In genomic region chr17:32875904-32876413, GRCh38 we compare ENCODE assay signal across 8 cellular contexts. TPM values are rescaled to one million over a fixed set of nuclear protein-coding genes. Genes with fewer than 3 reads are reported as not detected.
DNase-seq lines count a peak whose midpoint lies in the region; ATAC-seq and TF ChIP-seq lines count a peak whose summit lies in the region.

No MANE protein-coding gene starts in this region.

- peak overlapping the region; percentile 64 for H3K27ac ChIP-seq in effector memory CD4-positive, alpha-beta T cell (ENCODE audit: insufficient read depth, low read length, poor library complexity, severe bottlenecking)

- H3K36me3 Mint-ChIP-seq in Caco-2 (ENCODE audit: insufficient read depth, unreplicated experiment): peaks cover 35% of the 10 kb centered on the region
- H3K36me3 Mint-ChIP-seq in natural killer cell: no peaks in the 10 kb centered on the region

- no peaks in the 10 kb centered on the region for H3K9me3 ChIP-seq in Caco-2
- H3K9me3 ChIP-seq in effector memory CD4-positive, alpha-beta T cell (ENCODE audit: control insufficient read depth, low read length): no peaks in the 10 kb centered on the region

- DNase-seq in Caco-2 (no peak), NCI-H2227 (lab: John Stamatoyannopoulos, UW; ENCODE audit: unreplicated experiment) (peak; percentile 36), natural killer cell (no peak), SIG-M5 (lab: John Stamatoyannopoulos, UW) (no peak), amniotic stem cell (lab: John Stamatoyannopoulos, UW) (no peak), cortex of kidney (lab: John Stamatoyannopoulos, UW) (no peak)
- DNase-seq in effector memory CD4-positive, alpha-beta T cell: no peak

- TSS peak; percentile 50 for BruUV-seq in Caco-2 (replicated peaks; lab: Mats Ljungman, UMichigan)

- TF ChIP-seq CTCF in Caco-2 (IDR thresholded peaks at IDR 0.05; ENCODE audit: insufficient read depth in 1 of 2, low read depth in 1 of 2, low read length in 1 of 2, severe bottlenecking in 1 of 2, unreplicated experiment in 1 of 2) (no peak), natural killer cell (IDR thresholded peaks at IDR 0.05) (no peak)

- peak overlapping the region; percentile 94 for H3K4me3 Mint-ChIP-seq in Caco-2 (ENCODE audit: unreplicated experiment)
- peak overlapping the region; percentile 94 for H3K4me3 Mint-ChIP-seq in natural killer cell

- H3K36me3 ChIP-seq in Caco-2 (ENCODE audit: control insufficient read depth, insufficient read depth, low read length): 0 out of 2 replicates have a peak, but pooled peaks cover 3% of the 10 kb centered on the region
- H3K36me3 ChIP-seq in effector memory CD4-positive, alpha-beta T cell (ENCODE audit: control insufficient read depth, insufficient read depth, low read length): no peaks in the 10 kb centered on the region

- H3K9me3 Mint-ChIP-seq in Caco-2 (ENCODE audit: unreplicated experiment) (no peaks in the 10 kb centered on the region), natural killer cell (no peaks in the 10 kb centered on the region)

- peak overlapping the region; percentile 94 for H3K4me3 ChIP-seq in Caco-2 (ENCODE audit: low read depth, low read length)
- H3K4me3 ChIP-seq in effector memory CD4-positive, alpha-beta T cell (ENCODE audit: insufficient read depth, low read depth, low read length, poor library complexity, severe bottlenecking): peak overlapping the region; percentile 75

- no peak for ATAC-seq in natural killer cell
- no peak for ATAC-seq in GM21825 (IDR thresholded peaks at IDR 0.05; ENCODE audit: unreplicated experiment)

- no peaks in the 10 kb centered on the region for H3K27me3 Mint-ChIP-seq in Caco-2 (ENCODE audit: insufficient read depth, unreplicated experiment)
- peaks cover 6 to 11% of the 10 kb centered on the region in 2 donors for H3K27me3 Mint-ChIP-seq in natural killer cell (ENCODE audit: low read depth in 2 of 2)

- CTCF ChIA-PET in Caco-2 (lab: Charles Lee): interaction anchor here (0.6 to 3.8 kb wide), 21 partner anchors 9 to 895 kb away, joined by 3 to 80 read pairs (median 6); no protein-coding TSS in a partner anchor

- intact Hi-C loops in Caco-2 (cut with micrococcal nuclease; ENCODE audit: unreplicated experiment): loop anchor here (5.0 kb wide), 1 partner anchor 51 kb away; the partner anchor contains the start of gene TMEM98
- intact Hi-C loops in natural killer cell (cut with micrococcal nuclease): no loop called here

- H3K4me1 ChIP-seq in Caco-2: peaks cover 22% of the 10 kb centered on the region
- peaks cover 14% of the 10 kb centered on the region for H3K4me1 ChIP-seq in effector memory CD4-positive, alpha-beta T cell (ENCODE audit: control insufficient read depth, insufficient read depth, low read length, poor library complexity, severe bottlenecking)

- H3K27me3 ChIP-seq in Caco-2 (replicated peaks; ENCODE audit: control insufficient read depth, insufficient read depth, low read length): no peaks in the 10 kb centered on the region
- H3K27me3 ChIP-seq in effector memory CD4-positive, alpha-beta T cell (replicated peaks; ENCODE audit: control insufficient read depth, insufficient read depth, low read length, poor library complexity, severe bottlenecking): no peaks in the 10 kb centered on the region

- POLR2A ChIA-PET in Caco-2 (lab: Charles Lee): interaction anchor here (0.5 to 2.3 kb wide), 5 partner anchors 14 to 390 kb away, joined by 5 to 7 read pairs (median 5); no protein-coding TSS in a partner anchor

- H3K27ac Mint-ChIP-seq in Caco-2 (ENCODE audit: unreplicated experiment) (peak overlapping the region; percentile 85), natural killer cell (peak overlapping the region; percentile 75 to 91)

- H3K4me1 Mint-ChIP-seq in Caco-2 (ENCODE audit: low read depth, unreplicated experiment) (peaks cover 32% of the 10 kb centered on the region), natural killer cell (peaks cover 13 to 17% of the 10 kb centered on the region in 2 donors)

RNA-seq across cellular contexts. Expression of gene MYO1D, which starts 1.0 kb away (rescaled TPM):
- total RNA-seq in Caco-2 (2022) (193 and 206 TPM in 2 replicates), natural killer cell (10 to 100 TPM in 2 of 3 donors, 1 to 10 TPM in 1; 6.8 to 20.2 (median 10.5) TPM)

RNA-seq across cellular contexts. Expression of gene TMEM98, which starts 52.0 kb away (rescaled TPM):
- total RNA-seq in Caco-2 (2022) (189 and 229 TPM in 2 replicates), natural killer cell (not detected)

Comparison
In these comparisons a context has a peak if more than half of its experiments do, and no peak if none do; other contexts are left out.
1. RNA of gene TMEM98, which starts 52.0 kb away (total RNA-seq): 189 to 229 TPM in Caco-2; not detected in natural killer cell; every median in the first group is over 100 times any median in the second.